13 cellular contexts compared by ENCODE assay signal in genomic region chr6:144853603-144854002, GRCh38.
"Had no signal": no experiment of that assay in that cellular context is flagged by ENCODE, and none has a peak within 500 bp of the region (broad histone marks: within the 10 kb centered on the region; RNA-seq: fewer than 3 reads in every experiment).

No MANE protein-coding gene starts in this region.

- DNase-seq: activated CD4-positive, alpha-beta memory T cell treated with anti-CD3 and anti-CD28 coated beads, Interleukin-2, amount 10 ng/mL, durations not matched to agents 7 days and 5 days; activated CD4-positive, alpha-beta T cell treated with anti-CD3 and anti-CD28 coated beads for 1 hour; activated CD8-positive, alpha-beta memory T cell treated with anti-CD3 and anti-CD28 coated beads, Interleukin-2, amount 50 U/mL, for 48 hours; activated effector memory CD4-positive, alpha-beta T cell treated with Interleukin-2 at 50 U/mL for 16 hours; foreskin keratinocyte; head of caudate nucleus; kidney; left ventricle myocardium inferior; mesendoderm; pancreas; stimulated activated CD4-positive, alpha-beta T cell treated with anti-CD3 and anti-CD28 coated beads, Interleukin-4, amount 100 ng/mL, for 4 hours had no signal

- H3K27ac ChIP-seq: foreskin keratinocyte, left ventricle myocardium inferior, neural progenitor cell, pancreas, tibial nerve had no signal

- ATAC-seq: foreskin keratinocyte, pancreas had no signal

- H3K9me3 Mint-ChIP-seq: activated CD4-positive, alpha-beta memory T cell treated with anti-CD3 and anti-CD28 coated beads, Interleukin-2, amount 10 ng/mL, durations not matched to agents 7 days and 5 days; neural progenitor cell had no signal

- H3K36me3 ChIP-seq: neural progenitor cell had no signal

- H3K4me1 ChIP-seq: foreskin keratinocyte, neural progenitor cell, pancreas, tibial nerve had no signal

- H3K27ac Mint-ChIP-seq: activated CD4-positive, alpha-beta memory T cell treated with anti-CD3 and anti-CD28 coated beads, Interleukin-2, amount 10 ng/mL, durations not matched to agents 7 days and 5 days; neural progenitor cell had no signal

- H3K9me3 ChIP-seq: left ventricle myocardium inferior, pancreas, tibial nerve had no signal

- H3K27me3 ChIP-seq: neural progenitor cell, pancreas, tibial nerve had no signal

- H2AFZ ChIP-seq: neural progenitor cell had no signal

- H3K4me3 Mint-ChIP-seq: activated CD4-positive, alpha-beta memory T cell treated with anti-CD3 and anti-CD28 coated beads, Interleukin-2, amount 10 ng/mL, durations not matched to agents 7 days and 5 days; neural progenitor cell had no signal

- H3K9ac ChIP-seq: neural progenitor cell had no signal

- H3K4me3 ChIP-seq: left ventricle myocardium inferior, neural progenitor cell, pancreas, tibial nerve had no signal

- H3K4me1 Mint-ChIP-seq: neural progenitor cell had no signal

- H3K4me2 ChIP-seq: neural progenitor cell had no signal
